ENCODE assay signal across 8 cellular contexts in the genomic region with DNA sequence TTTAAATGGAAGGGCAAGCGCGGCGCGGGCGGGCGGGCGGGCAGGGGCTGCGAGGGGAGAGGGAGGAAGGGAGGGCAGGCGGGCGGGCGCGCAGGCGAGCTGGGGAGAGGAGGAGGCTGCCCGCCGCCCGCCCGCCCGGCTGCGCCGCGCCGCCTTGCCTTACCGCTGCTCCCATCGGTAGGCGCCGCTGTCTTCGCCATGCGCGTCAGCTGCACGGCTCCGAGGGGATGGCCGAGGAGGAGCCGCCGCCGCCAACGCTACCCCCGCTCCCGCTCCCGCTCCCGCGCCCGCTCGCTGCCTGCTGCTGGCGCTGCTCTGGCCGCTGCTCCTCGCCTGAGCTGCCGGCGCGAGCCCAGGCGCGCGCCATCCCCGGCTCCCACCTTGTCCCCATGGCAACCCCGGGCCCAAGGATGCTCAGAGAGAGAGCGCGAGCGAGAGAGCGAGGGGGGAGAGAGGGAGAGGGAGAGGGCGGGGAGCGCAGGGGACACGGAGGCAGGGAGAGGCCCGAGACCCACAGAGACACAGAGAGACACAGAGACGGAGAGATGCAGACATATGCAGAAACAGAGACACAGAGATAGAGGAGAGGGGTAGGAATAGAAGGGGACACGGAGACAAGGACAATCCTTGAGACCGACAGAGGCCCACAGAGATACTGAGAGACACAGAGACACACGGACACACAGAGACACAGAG. TPM values are rescaled to one million over a fixed set of nuclear protein-coding genes. Genes with fewer than 3 reads are reported as not detected.
A peak's percentile ranks its signal among the peaks of the same experiment; 100 is the strongest.
DNase-seq lines count a peak whose midpoint lies in the region; ATAC-seq, FAIRE-seq and TF ChIP-seq lines count a peak whose summit lies in the region.

No MANE protein-coding gene starts in this region.

- H3K27me3 ChIP-seq in NT2/D1 (ENCODE audit: insufficient read depth, insufficient read length), result peaks cover 88% of the 10 kb centered on the region
- H3K27me3 ChIP-seq in esophagus muscularis mucosa, result peaks cover 0 to 86% (median 29%) of the 10 kb centered on the region in 4 donors

- intact Hi-C loops in esophagus muscularis mucosa (cut with DNase I), result no loop called here

- H3K4me1 ChIP-seq in NT2/D1 (ENCODE audit: insufficient read depth, insufficient read length) (peaks cover 2% of the 10 kb centered on the region), esophagus muscularis mucosa (peaks cover 14 to 24% (median 21%) of the 10 kb centered on the region in 4 donors)

- peak; percentile 90 to 92 for ATAC-seq in naive B cell (ENCODE audit: low read depth in 2 of 2)

- H3K4me1 Mint-ChIP-seq in naive B cell, result peaks cover 20 to 25% (median 23%) of the 10 kb centered on the region in 3 donors

- H3K9ac ChIP-seq in NT2/D1 (ENCODE audit: insufficient read length, low read depth), result peak overlapping the region; percentile 26

- WGBS in esophagus muscularis mucosa, result 2% methylated on average over 17 of the region's 66 CpGs

- FAIRE-seq in HTR-8/SVneo (lab: Jason Lieb, UNC) (peak; percentile 73), RCC 7860 (lab: Jason Lieb, UNC) (no peak)

- peak overlapping the region in 3 of 4 donors; percentile 41 to 59 (median 44) for H3K27ac ChIP-seq in esophagus muscularis mucosa (replicated peaks in 1 of 4)

- H3K4me3 ChIP-seq in NT2/D1 (ENCODE audit: insufficient read length, low read depth) (peak overlapping the region; percentile 11), esophagus muscularis mucosa (peak overlapping the region; percentile 51 to 66 (median 58))

- H3K27me3 Mint-ChIP-seq in naive B cell, result peaks cover 15 to 31% (median 22%) of the 10 kb centered on the region in 3 donors

- DNase-seq in DMS 273 treated with DMSO at 0.1 percent for 48 hours (lab: John Stamatoyannopoulos, UW) (peak; percentile 59), HTR-8/SVneo (ENCODE audit: insufficient read length, low spot score) (peak; percentile 64), NT2/D1 (ENCODE audit: low read depth, low spot score) (peak; percentile 60), activated T-cell treated with anti-CD3 and anti-CD28 coated beads for 48 hours (ENCODE audit: low read depth) (peak; percentile 77), esophagus muscularis mucosa (ENCODE audit: extremely low spot score) (no peak), naive B cell (peak; percentile 68), RCC 7860 (ENCODE audit: low spot score) (no peak)
- peak; percentile 45 to 51 for DNase-seq in stimulated activated CD8-positive, alpha-beta memory T cell treated with anti-CD3 and anti-CD28 coated beads, Interleukin-7, amount 100 ng/mL, for 1 hour (ENCODE audit: low read depth in 2 of 2)

- no peaks in the 10 kb centered on the region for H3K36me3 ChIP-seq in NT2/D1 (ENCODE audit: insufficient read depth, insufficient read length, low read length)
- H3K36me3 ChIP-seq in esophagus muscularis mucosa, result no peaks in the 10 kb centered on the region

- H3K9me3 ChIP-seq in NT2/D1 (ENCODE audit: insufficient read depth, low read length) (no peaks in the 10 kb centered on the region), esophagus muscularis mucosa (no peaks in the 10 kb centered on the region)

- TF ChIP-seq POLR2A in esophagus muscularis mucosa (IDR thresholded peaks at IDR 0.05; ENCODE audit: low read depth), result no peak

- no peak overlapping the region for H3K4me3 Mint-ChIP-seq in naive B cell

- H3K9me3 Mint-ChIP-seq in naive B cell, result no peaks in the 10 kb centered on the region

- peak; percentile 15 to 57 (median 29) for TF ChIP-seq CTCF in esophagus muscularis mucosa (IDR thresholded peaks at IDR 0.05)

- peaks cover 0 to 7% of the 10 kb centered on the region in 2 donors for H3K36me3 Mint-ChIP-seq in naive B cell

- no peak overlapping the region for H3K27ac Mint-ChIP-seq in naive B cell

- no peak for TF ChIP-seq EP300 in esophagus muscularis mucosa (IDR thresholded peaks at IDR 0.05)

RNA-seq across cellular contexts. Expression of a gene that starts 40.3 kb away (rescaled TPM):
- 10 to 100 TPM; 22.0 to 42.1 (median 31.2) TPM for total RNA-seq in esophagus muscularis mucosa
- polyA plus RNA-seq in naive B cell (ENCODE audit: low read depth in 6 of 6), result 100 to 1,000 TPM; 127 to 150 (median 140) TPM

RNA-seq across cellular contexts. Expression of a gene that starts 43.0 kb away (rescaled TPM):
- 1 to 10 TPM; 4.3 to 8.6 (median 7.1) TPM for total RNA-seq in esophagus muscularis mucosa
- 1 to 10 TPM in 5 of 6 donors, not detected in 1; 4.0 to 8.6 (median 5.1) TPM for polyA plus RNA-seq in naive B cell (ENCODE audit: low read depth in 6 of 6)

RNA-seq across cellular contexts. Expression of a gene that starts 44.9 kb away (rescaled TPM):
- total RNA-seq in esophagus muscularis mucosa, result 1 to 10 TPM in 3 of 4 donors, under 1 TPM in 1; 0.52 to 2.5 (median 1.5) TPM
- polyA plus RNA-seq in naive B cell (ENCODE audit: low read depth in 6 of 6), result 10 to 100 TPM; 16.5 to 96.9 (median 24.0) TPM

Comparison
In these comparisons a context has a peak if more than half of its experiments do, and no peak if none do; other contexts are left out.
1. DNase-seq: peak in DMS 273 treated with DMSO at 0.1 percent for 48 hours (single experiment), HTR-8/SVneo (single experiment), NT2/D1 (single experiment), activated T-cell treated with anti-CD3 and anti-CD28 coated beads for 48 hours (single experiment), naive B cell (single experiment) and stimulated activated CD8-positive, alpha-beta memory T cell treated with anti-CD3 and anti-CD28 coated beads, Interleukin-7, amount 100 ng/mL, for 1 hour (2 of 2); none in esophagus muscularis mucosa (single experiment) and RCC 7860 (single experiment).